1 cellular context compared by ENCODE assay signal in genomic region chr22:48718818-48719500, GRCh38.
TF ChIP-seq lines count a peak whose summit lies in the region.

No MANE protein-coding gene starts in this region.

TF ChIP-seq in GM23338, 12 proteins besides CTCF, POLR2A, EP300 and RAD21:
- no peak for TF ChIP-seq ZNF462 (CRISPR knock-in tag; IDR thresholded peaks at IDR 0.05)
- TF ChIP-seq ZNF114 (CRISPR knock-in tag; IDR thresholded peaks at IDR 0.05), result no peak
- TF ChIP-seq STAT1 (IDR thresholded peaks at IDR 0.05; ENCODE audit: unreplicated experiment), result no peak
- no peak for TF ChIP-seq ETS1 (IDR thresholded peaks at IDR 0.05)
- TF ChIP-seq CREB1 (CRISPR knock-in tag; IDR thresholded peaks at IDR 0.05; ENCODE audit: low read depth), result no peak
- TF ChIP-seq ZNF331 (CRISPR knock-in tag; IDR thresholded peaks at IDR 0.05; ENCODE audit: low read depth), result no peak
- no peak for TF ChIP-seq NANOG (IDR thresholded peaks at IDR 0.05; ENCODE audit: borderline replicate concordance)
- no peak for TF ChIP-seq JUNB (IDR thresholded peaks at IDR 0.05; ENCODE audit: unreplicated experiment)
- TF ChIP-seq EZH2phosphoT487 (IDR thresholded peaks at IDR 0.05; ENCODE audit: unreplicated experiment), result no peak
- no peak for TF ChIP-seq EZH2 (IDR thresholded peaks at IDR 0.05; ENCODE audit: low read depth, unreplicated experiment)
- TF ChIP-seq REST (IDR thresholded peaks at IDR 0.05; ENCODE audit: unreplicated experiment), result no peak
- no peak for TF ChIP-seq POLR2AphosphoS5 (IDR thresholded peaks at IDR 0.05; ENCODE audit: low read depth)
